ENCODE assay signal across 13 cellular contexts in genomic region chr20:59701236-59701635, GRCh38.
DNase-seq lines count a peak whose midpoint lies in the region; ATAC-seq and TF ChIP-seq lines count a peak whose summit lies in the region.
"Had no signal": no experiment of that assay in that cellular context is flagged by ENCODE, and none has a peak within 500 bp of the region (broad histone marks: within the 10 kb centered on the region; RNA-seq: fewer than 3 reads in every experiment).

No MANE protein-coding gene starts in this region.

- ATAC-seq in GM19467 (IDR thresholded peaks at IDR 0.05; ENCODE audit: unreplicated experiment), result no peak
- ATAC-seq: A549; CD8-positive, alpha-beta T cell had no signal

- H3K36me3 ChIP-seq in Karpas-422 (ENCODE audit: insufficient read depth, low read length) (no peaks in the 10 kb centered on the region), BE2C (no peaks in the 10 kb centered on the region), adrenal gland (replicated peaks in 1 of 2) (no peaks in the 10 kb centered on the region)

- H3K4me1 ChIP-seq in Karpas-422 (ENCODE audit: low read length), result peaks cover 8% of the 10 kb centered on the region
- H3K4me1 ChIP-seq in BE2C, result no peaks in the 10 kb centered on the region
- no peaks in the 10 kb centered on the region for H3K4me1 ChIP-seq in adrenal gland (replicated peaks in 1 of 2)
- H3K4me1 ChIP-seq: A549 had no signal

- H3K27me3 ChIP-seq in Karpas-422 (ENCODE audit: low read length) (no peaks in the 10 kb centered on the region), BE2C (no peaks in the 10 kb centered on the region), adrenal gland (no peaks in the 10 kb centered on the region)

- H3K79me2 ChIP-seq in Karpas-422 (ENCODE audit: low read length), result no peaks in the 10 kb centered on the region

- TF ChIP-seq CTCF in BE2C (IDR thresholded peaks at IDR 0.05; ENCODE audit: low read depth, low read length) (no peak), adrenal gland (IDR thresholded peaks at IDR 0.05) (no peak)

- H3K27ac ChIP-seq in Karpas-422 (ENCODE audit: low read length), result no peak overlapping the region
- H3K27ac ChIP-seq in adrenal gland, result no peak overlapping the region
- H3K27ac ChIP-seq: A549 had no signal

- no peak overlapping the region for H3K4me3 ChIP-seq in Karpas-422 (ENCODE audit: low read length)
- H3K4me3 ChIP-seq in BE2C (ENCODE audit: low read depth, low read length), result no peak overlapping the region
- no peak overlapping the region for H3K4me3 ChIP-seq in adrenal gland
- H3K4me3 ChIP-seq: A549 had no signal

- DNase-seq in DMS 273 treated with DMSO at 0.1 percent for 48 hours (lab: John Stamatoyannopoulos, UW), result peak; percentile 25
- peak; percentile 34 for DNase-seq in Karpas-422
- DNase-seq in NCI-H69 (lab: John Stamatoyannopoulos, UW), result peak; percentile 1
- DNase-seq in islet precursor cell, result peak; percentile 2
- no peak for DNase-seq in BE2C
- DNase-seq in activated CD4-positive, alpha-beta T cell treated with anti-CD3 and anti-CD28 coated beads for 4 hours, result no peak
- DNase-seq in adrenal gland, result no peak
- DNase-seq: CD8-positive, alpha-beta T cell; COR-L47; GOT3; H9 had no signal

- no peaks in the 10 kb centered on the region for H4K20me1 ChIP-seq in Karpas-422 (ENCODE audit: insufficient read depth, low read depth, low read length)

- H3K9ac ChIP-seq in Karpas-422 (ENCODE audit: low read length), result no peak overlapping the region

- no peaks in the 10 kb centered on the region for H3K9me3 ChIP-seq in Karpas-422 (ENCODE audit: low read length)
- H3K9me3 ChIP-seq in BE2C, result no peaks in the 10 kb centered on the region
- H3K9me3 ChIP-seq in adrenal gland (replicated peaks in 1 of 3), result no peaks in the 10 kb centered on the region
- H3K9me3 ChIP-seq: A549 had no signal

- intact Hi-C loops in adrenal gland (cut with DNase I), result no loop called here

- no peaks in the 10 kb centered on the region for H3K9me2 ChIP-seq in Karpas-422 (replicated peaks; ENCODE audit: insufficient read depth, low read length)

- WGBS in adrenal gland, 4 donors, result 56 to 68% (median 62%) methylated on average over 2 of the region's 2 CpGs

- no peak overlapping the region for H3K4me2 ChIP-seq in Karpas-422 (ENCODE audit: low read depth, low read length, poor library complexity, severe bottlenecking)
- H3K4me2 ChIP-seq: A549 had no signal

- no peak for TF ChIP-seq POLR2A in adrenal gland (IDR thresholded peaks at IDR 0.05)

- no peak overlapping the region for H2AFZ ChIP-seq in Karpas-422 (ENCODE audit: low read length)

Comparison
In these comparisons a context has a peak if more than half of its experiments do, and no peak if none do; other contexts are left out.
1. DNase-seq: peak in DMS 273 treated with DMSO at 0.1 percent for 48 hours (single experiment), Karpas-422 (single experiment), NCI-H69 (single experiment) and islet precursor cell (single experiment); none in BE2C (single experiment), activated CD4-positive, alpha-beta T cell treated with anti-CD3 and anti-CD28 coated beads for 4 hours (0 of 2) and adrenal gland (0 of 7).